In the genomic region with DNA sequence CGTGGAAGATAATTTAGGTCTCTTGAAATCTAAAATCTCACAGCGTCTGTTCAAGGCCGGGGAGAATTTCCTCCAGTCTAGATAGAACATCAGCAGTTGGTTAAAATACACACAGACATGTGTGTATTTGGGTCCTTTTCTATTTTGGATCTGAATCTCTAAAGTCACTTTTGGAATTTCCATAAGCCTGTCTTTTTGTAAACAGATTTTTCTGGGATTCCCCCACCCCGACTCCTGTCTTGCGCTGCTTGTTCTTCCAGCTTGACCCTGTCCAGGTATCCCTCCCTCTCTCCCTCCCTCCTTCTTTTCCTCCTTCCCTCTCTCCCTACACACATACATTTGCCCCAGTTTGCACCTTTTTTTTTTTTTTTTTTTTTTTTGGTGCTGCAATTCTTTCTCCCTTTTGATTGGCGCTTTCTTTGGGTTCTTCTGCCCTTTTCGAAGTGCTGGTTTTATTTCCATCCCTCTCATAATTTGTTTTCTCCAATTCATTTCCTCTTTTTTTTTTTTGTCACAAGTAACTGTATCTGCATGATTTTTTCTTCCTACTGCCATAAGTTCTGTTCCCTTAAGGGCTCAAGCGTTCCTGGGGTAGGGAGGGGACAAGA, we compare ENCODE assay signal across 8 cellular contexts.
A peak's percentile ranks its signal among the peaks of the same experiment; 100 is the strongest.
DNase-seq lines count a peak whose midpoint lies in the region; ATAC-seq and TF ChIP-seq lines count a peak whose summit lies in the region.

No MANE protein-coding gene starts in this region.

- H3K9ac ChIP-seq in HUES6 (ENCODE audit: low read length), result peak overlapping the region; percentile 86

- H3K27ac ChIP-seq in HUES6 (ENCODE audit: low read depth, low read length) (peak overlapping the region; percentile 78; the same call in 1 of the 2 replicates), lower lobe of right lung (peak overlapping the region; percentile 99), vagina (peak overlapping the region; percentile 97)

- H3K9me3 ChIP-seq in HUES6 (ENCODE audit: control insufficient read depth, insufficient read depth, low read depth, low read length), result no peaks in the 10 kb centered on the region
- H3K9me3 ChIP-seq in lower lobe of right lung, result no peaks in the 10 kb centered on the region
- no peaks in the 10 kb centered on the region for H3K9me3 ChIP-seq in vagina

- H3K27me3 ChIP-seq in HUES6 (ENCODE audit: control insufficient read depth, insufficient read depth, low read length) (peaks cover 52% of the 10 kb centered on the region), lower lobe of right lung (ENCODE audit: low read depth) (no peaks in the 10 kb centered on the region), vagina (no peaks in the 10 kb centered on the region)

- peak; percentile 12 for DNase-seq in AG08396 (ENCODE audit: low spot score)
- DNase-seq in astrocyte of the spinal cord (ENCODE audit: low read depth, low spot score), result no peak
- DNase-seq in lower lobe of right lung, result no peak
- DNase-seq in vagina (ENCODE audit: extremely low spot score in 2 of 2), result no peak
- no peak for DNase-seq in epidermal melanocyte (ENCODE audit: insufficient read length, low spot score)
- DNase-seq in activated CD4-positive, alpha-beta T cell treated with anti-CD3 and anti-CD28 coated beads for 48 hours, result no peak
- no peak for DNase-seq in GM13977 (ENCODE audit: low spot score)

- intact Hi-C loops in lower lobe of right lung (cut with DNase I), result no loop called here
- intact Hi-C loops in vagina (cut with DNase I), result loop anchor here (2.0 to 5.0 kb wide), 2 partner anchors 18 to 116 kb away; a partner anchor contains a TSS

- ATAC-seq in lower lobe of right lung, result peak in 1 of 2 donors; percentile 9

- H3K4me1 ChIP-seq in HUES6 (ENCODE audit: control insufficient read depth, insufficient read depth, low read length) (peaks cover 13% of the 10 kb centered on the region), lower lobe of right lung (peaks cover 12% of the 10 kb centered on the region), vagina (peaks cover 30% of the 10 kb centered on the region)

- no peak for TF ChIP-seq POLR2A in vagina (IDR thresholded peaks at IDR 0.05)

- no peak for TF ChIP-seq CTCF in astrocyte of the spinal cord (IDR thresholded peaks at IDR 0.05; ENCODE audit: low read depth, low read length)
- no peak for TF ChIP-seq CTCF in lower lobe of right lung (IDR thresholded peaks at IDR 0.05)
- no peak for TF ChIP-seq CTCF in vagina (IDR thresholded peaks at IDR 0.05)
- TF ChIP-seq CTCF in GM13977 (IDR thresholded peaks at IDR 0.05; ENCODE audit: extremely low read depth, insufficient read depth, missing control alignments), result no peak

- peak overlapping the region; percentile 77 for H3K4me3 ChIP-seq in HUES6 (ENCODE audit: low read depth, low read length)
- peak overlapping the region; percentile 46 for H3K4me3 ChIP-seq in astrocyte of the spinal cord (ENCODE audit: low read depth, low read length)
- H3K4me3 ChIP-seq in lower lobe of right lung, result peak overlapping the region; percentile 71
- H3K4me3 ChIP-seq in vagina, result peak overlapping the region; percentile 70 to 83

- H3K36me3 ChIP-seq in HUES6 (ENCODE audit: control insufficient read depth, insufficient read depth, low read length), result no peaks in the 10 kb centered on the region
- H3K36me3 ChIP-seq in lower lobe of right lung, result no peaks in the 10 kb centered on the region
- no peaks in the 10 kb centered on the region for H3K36me3 ChIP-seq in vagina

- in situ Hi-C loops in astrocyte of the spinal cord (cut with HindIII; ENCODE audit: low sequenced_read_pairs) (no loop called here), GM13977 (cut with MboI; ENCODE audit: low pct_unique_long_range_greater_than_20kb, low sequenced_read_pairs, unreplicated experiment) (no loop called here)
